8 cellular contexts compared by ENCODE assay signal in the genomic region with DNA sequence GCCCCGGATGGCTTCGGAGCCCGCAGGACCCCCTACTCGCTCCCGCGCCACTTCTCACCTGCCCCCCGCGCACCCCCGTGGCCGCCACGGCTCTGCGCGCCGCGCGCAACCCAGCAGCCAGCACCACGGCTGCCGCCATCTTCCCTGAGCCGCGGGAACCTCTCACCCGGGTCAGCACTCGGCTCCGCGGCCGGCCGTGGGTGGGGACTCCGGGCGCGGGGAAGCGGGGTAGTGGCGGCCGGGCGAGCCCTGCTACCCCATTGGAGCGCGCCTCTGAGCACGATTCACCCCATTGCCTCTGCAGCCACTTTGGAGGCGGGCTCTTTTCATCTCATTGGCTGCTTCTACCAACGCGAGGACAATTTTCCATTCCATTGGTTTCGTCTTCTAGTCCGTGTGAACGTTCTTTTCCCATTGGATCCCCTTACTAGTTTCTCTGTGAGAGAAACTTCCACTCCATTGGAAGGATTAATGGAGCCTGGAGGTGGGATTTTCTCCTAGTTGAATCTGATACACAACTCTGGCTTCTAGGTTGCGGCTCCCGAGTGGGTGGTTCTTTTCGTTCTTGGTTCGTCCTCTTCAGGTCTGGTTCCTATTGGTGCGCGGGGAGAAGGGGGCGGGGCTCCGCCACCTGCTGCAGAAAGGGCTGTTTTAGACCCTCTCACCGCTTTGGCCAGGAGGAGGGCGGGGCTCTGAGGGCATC. TPM values are rescaled to one million over a fixed set of nuclear protein-coding genes. Genes with fewer than 3 reads are reported as not detected.
DNase-seq lines count a peak whose midpoint lies in the region; ATAC-seq and TF ChIP-seq lines count a peak whose summit lies in the region.

A gene (minus strand): TSS at position 202 of the 703 bp plus-strand sequence. CDS start 63 bp downstream, at position 139.

- H3K27me3 Mint-ChIP-seq in activated CD4-positive, alpha-beta T cell treated with anti-CD3 and anti-CD28 coated beads, Interleukin-2, amount 10 ng/mL, durations not matched to agents 7 days and 5 days, result peaks cover 13% of the 10 kb centered on the region

- peak within 1 kb of the TSS; percentile 86 for H3K4me3 Mint-ChIP-seq in activated CD4-positive, alpha-beta T cell treated with anti-CD3 and anti-CD28 coated beads, Interleukin-2, amount 10 ng/mL, durations not matched to agents 7 days and 5 days

- TF ChIP-seq CTCF in coronary artery (IDR thresholded peaks at IDR 0.05), result no peak

- H3K9ac ChIP-seq in BLaER1, result peak within 1 kb of the TSS; percentile 89

- H3K4me3 ChIP-seq in BLaER1, result peak within 1 kb of the TSS; percentile 79
- H3K4me3 ChIP-seq in coronary artery, result peak within 1 kb of the TSS; percentile 87

- H3K36me3 Mint-ChIP-seq in activated CD4-positive, alpha-beta T cell treated with anti-CD3 and anti-CD28 coated beads, Interleukin-2, amount 10 ng/mL, durations not matched to agents 7 days and 5 days (ENCODE audit: low read depth), result peaks cover 4% of the 10 kb centered on the region

- no peaks in the 10 kb centered on the region for H3K27me3 ChIP-seq in BLaER1

- H3K4me2 ChIP-seq in BLaER1, result peak within 1 kb of the TSS; percentile 92

- intact Hi-C loops in left colon (cut with DNase I, micrococcal nuclease), result no loop called here

- POLR2A ChIA-PET in activated CD4-positive, alpha-beta T cell treated with anti-CD3 and anti-CD28 coated beads, Interleukin-2, amount 10 ng/mL, durations not matched to agents 7 days and 5 days (lab: Charles Lee), result interaction anchor here (0.7 to 1.2 kb wide), 2 partner anchors 14 to 376 kb away, joined by 3 to 5 read pairs; a partner anchor contains a TSS

- H3K27ac ChIP-seq in BLaER1, result peak within 1 kb of the TSS; percentile 89
- peak within 1 kb of the TSS; percentile 95 to 96 for H3K27ac ChIP-seq in coronary artery

- no peaks in the 10 kb centered on the region for H4K20me1 ChIP-seq in BLaER1

- CTCF ChIA-PET in activated CD4-positive, alpha-beta T cell treated with anti-CD3 and anti-CD28 coated beads, Interleukin-2, amount 10 ng/mL, durations not matched to agents 7 days and 5 days (lab: Charles Lee), result interaction anchor here (0.6 to 5.5 kb wide), 6 partner anchors 9 to 1660 kb away, joined by 3 to 34 read pairs (median 4); a partner anchor contains a TSS

- no peaks in the 10 kb centered on the region for H3K36me3 ChIP-seq in BLaER1

- no peaks in the 10 kb centered on the region for H3K9me3 Mint-ChIP-seq in activated CD4-positive, alpha-beta T cell treated with anti-CD3 and anti-CD28 coated beads, Interleukin-2, amount 10 ng/mL, durations not matched to agents 7 days and 5 days

- DNase-seq in NCI-H69 (lab: John Stamatoyannopoulos, UW) (peak; percentile 99), coronary artery (ENCODE audit: low spot score) (peak; percentile 98), left colon (peak; percentile 99)
- peak; percentile 99 for DNase-seq in activated CD4-positive, alpha-beta T cell treated with anti-CD3 and anti-CD28 coated beads, Interleukin-2, amount 10 ng/mL, durations not matched to agents 7 days and 5 days
- DNase-seq in stimulated activated CD4-positive, alpha-beta T cell treated with anti-CD3 and anti-CD28 coated beads, Interleukin-1b, Interleukin-23, amount 100 ng/mL, for 48 hours, result peak; percentile 98

- peaks cover 36% of the 10 kb centered on the region for H3K4me1 ChIP-seq in BLaER1

- ATAC-seq in GM19328 (IDR thresholded peaks at IDR 0.05; ENCODE audit: unreplicated experiment) (peak; percentile 74), HG03520 (IDR thresholded peaks at IDR 0.05; ENCODE audit: unreplicated experiment) (peak; percentile 66), left colon (peak; percentile 85)

- H3K4me1 Mint-ChIP-seq in activated CD4-positive, alpha-beta T cell treated with anti-CD3 and anti-CD28 coated beads, Interleukin-2, amount 10 ng/mL, durations not matched to agents 7 days and 5 days, result peaks cover 43% of the 10 kb centered on the region

- no peaks in the 10 kb centered on the region for H3K9me3 ChIP-seq in BLaER1

- peak within 1 kb of the TSS; percentile 95 for H3K27ac Mint-ChIP-seq in activated CD4-positive, alpha-beta T cell treated with anti-CD3 and anti-CD28 coated beads, Interleukin-2, amount 10 ng/mL, durations not matched to agents 7 days and 5 days

RNA-seq across cellular contexts. Expression of the gene that starts here (rescaled TPM):
- total RNA-seq in activated CD4-positive, alpha-beta T cell treated with anti-CD3 and anti-CD28 coated beads, Interleukin-2, amount 10 ng/mL, durations not matched to agents 7 days and 5 days, result 10 to 100 TPM; 56.5 to 69.9 TPM
- 10 to 100 TPM; 56.0 to 59.4 TPM for total RNA-seq in left colon

Comparison
In these comparisons a context has a peak if more than half of its experiments do, and no peak if none do; other contexts are left out.
1. Peak in every context shown above with its lines: DNase-seq, ATAC-seq, H3K4me3 ChIP-seq and H3K27ac ChIP-seq.